Comparison of ENCODE assay signal across 9 cellular contexts in the genomic region with DNA sequence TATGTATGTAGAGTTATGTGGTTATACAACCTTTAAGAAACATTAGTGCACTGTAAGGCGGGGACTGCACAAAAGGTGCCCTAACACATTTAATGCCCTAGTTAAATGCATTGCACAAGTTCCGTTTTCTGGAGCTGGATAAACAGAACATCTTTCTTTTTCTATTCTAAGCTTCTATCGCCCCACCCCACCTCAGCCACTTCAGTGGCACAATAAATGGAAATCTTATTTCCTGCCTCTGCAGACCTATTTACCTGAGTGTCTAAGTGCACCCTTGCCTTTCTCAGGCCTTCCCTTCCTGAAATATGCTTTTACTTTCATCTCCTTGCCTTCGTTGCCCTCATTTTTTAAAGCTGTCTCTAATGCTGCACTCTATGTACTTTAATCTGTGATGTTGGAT.
DNase-seq lines count a peak whose midpoint lies in the region; ATAC-seq and TF ChIP-seq lines count a peak whose summit lies in the region.
"Had no signal": no experiment of that assay in that cellular context is flagged by ENCODE, and none has a peak within 500 bp of the region (broad histone marks: within the 10 kb centered on the region; RNA-seq: fewer than 3 reads in every experiment).

No MANE protein-coding gene starts in this region.

- H3K9me1 ChIP-seq in IMR-90 (ENCODE audit: insufficient read depth, low read length) = peaks cover 34% of the 10 kb centered on the region

- no peak overlapping the region for H3K4me3 ChIP-seq in IMR-90 (ENCODE audit: insufficient read depth, low read depth, low read length)
- peak overlapping the region in 1 of 3 donors; percentile 33 for H3K4me3 ChIP-seq in breast epithelium
- H3K4me3 ChIP-seq in skeletal muscle tissue (ENCODE audit: low read length in 3 of 3) = no peak overlapping the region

- in situ Hi-C loops in IMR-90 (cut with MboI; ENCODE audit: low sequenced_read_pairs) = no loop called here

- dilution Hi-C loops in IMR-90 (cut with HindIII; ENCODE audit: low sequenced_read_pairs, unreplicated experiment) = no loop called here

- H2AK9ac ChIP-seq in IMR-90 (replicated peaks; ENCODE audit: low read depth, low read length, poor library complexity) = no peak overlapping the region

- peak; percentile 42 for ATAC-seq in GM19043 (IDR thresholded peaks at IDR 0.05; ENCODE audit: low read depth, unreplicated experiment)
- ATAC-seq in IMR-90 (ENCODE audit: low read depth) = no peak
- no peak for ATAC-seq in GM21529 (IDR thresholded peaks at IDR 0.05; ENCODE audit: unreplicated experiment)

- H3K36me3 ChIP-seq in IMR-90 (ENCODE audit: control insufficient read depth, insufficient read depth, low read length) (0 out of 2 replicates have a peak, but pooled peaks cover 2% of the 10 kb centered on the region), breast epithelium (no peaks in the 10 kb centered on the region), skeletal muscle tissue (ENCODE audit: control insufficient read depth in 3 of 3, insufficient read depth in 3 of 3, low read length in 3 of 3) (no peaks in the 10 kb centered on the region)

- H3K4ac ChIP-seq in IMR-90 (ENCODE audit: low read depth, low read length) = peak overlapping the region; percentile 85

- peak overlapping the region; percentile 45 for H4K91ac ChIP-seq in IMR-90 (ENCODE audit: insufficient read depth, low read depth, low read length)

- peak overlapping the region; percentile 16; the same call in 1 of the 2 replicates for H3K56ac ChIP-seq in IMR-90 (ENCODE audit: extremely low read depth, insufficient read depth, low read length)

- peak overlapping the region; percentile 95 for H2AK5ac ChIP-seq in IMR-90 (ENCODE audit: low read depth, low read length)

- WGBS in IMR-90 (ENCODE audit: extremely low coverage in 2 of 2, insufficient read length in 1 of 2), 2 experiments = 83% methylated on average over 2 of the region's 4 CpGs; no CpG with 5 or more reads in 1 of the 2 experiments

- H3K9me3 ChIP-seq in IMR-90 (ENCODE audit: control insufficient read depth, insufficient read depth, low read length) = peaks cover 9% of the 10 kb centered on the region
- H3K9me3 ChIP-seq in breast epithelium = peaks cover 0 to 4% of the 10 kb centered on the region in 2 donors
- no peaks in the 10 kb centered on the region for H3K9me3 ChIP-seq in skeletal muscle tissue (ENCODE audit: control insufficient read depth in 3 of 3, low read length in 3 of 3)

- H3K14ac ChIP-seq in IMR-90 (replicated peaks; ENCODE audit: low read depth, low read length) = peak overlapping the region; percentile 85

- CTCF ChIA-PET in IMR-90 (lab: Yijun Ruan, JAX) = interaction anchor here (0.7 kb wide), 2 partner anchors 72 to 420 kb away, joined by 3 read pairs; no protein-coding TSS in a partner anchor

- no peak for TF ChIP-seq RAD21 in IMR-90 (IDR thresholded peaks at IDR 0.05; ENCODE audit: low read length)

- BruUV-seq in IMR-90 (replicated peaks; lab: Mats Ljungman, UMichigan) = no TSS peak

- H3K27ac ChIP-seq in IMR-90 (ENCODE audit: insufficient read depth, low read length) = peak overlapping the region; percentile 38; the same call in 1 of the 2 replicates
- peak overlapping the region; percentile 84 to 86 for H3K27ac ChIP-seq in breast epithelium
- H3K27ac ChIP-seq in skeletal muscle tissue (ENCODE audit: low read depth, low read length) = peak overlapping the region; percentile 16

- TF ChIP-seq CTCF in IMR-90 (conservative IDR thresholded peaks at IDR 0.05; ENCODE audit: low read depth, low read length) (no peak), breast epithelium (IDR thresholded peaks at IDR 0.05) (no peak)

- peak overlapping the region; percentile 69 for H4K5ac ChIP-seq in IMR-90 (ENCODE audit: low read depth, low read length)

- H2BK5ac ChIP-seq in IMR-90 (ENCODE audit: low read depth, low read length, poor library complexity, severe bottlenecking) = peak overlapping the region; percentile 74

- H2BK15ac ChIP-seq in IMR-90 (ENCODE audit: low read depth, low read length) = peak overlapping the region; percentile 63

- peak overlapping the region; percentile 77 for H2BK20ac ChIP-seq in IMR-90 (ENCODE audit: low read depth, low read length)

- H4K20me1 ChIP-seq in IMR-90 (ENCODE audit: insufficient read depth, low read length) = no peaks in the 10 kb centered on the region

- peak overlapping the region; percentile 22 to 87; a peak in 2 of 4 replicates for H4K8ac ChIP-seq in IMR-90 (ENCODE audit: low read depth in 2 of 2, low read length in 2 of 2)

- H3K4me1 ChIP-seq in IMR-90 (ENCODE audit: control insufficient read depth, insufficient read depth, low read length) (peaks cover 37% of the 10 kb centered on the region), breast epithelium (peaks cover 25 to 55% of the 10 kb centered on the region in 2 donors), skeletal muscle tissue (ENCODE audit: control insufficient read depth in 3 of 3, insufficient read depth in 3 of 3, low read length in 3 of 3) (peaks cover 29 to 39% (median 37%) of the 10 kb centered on the region in 3 donors)

- POLR2A ChIA-PET in IMR-90 (lab: Charles Lee; ENCODE audit: unreplicated experiment) = no interaction called here

- DNase-seq in IMR-90 (no peak), breast epithelium (ENCODE audit: low spot score in 2 of 2) (no peak), ecto neural progenitor cell (ENCODE audit: low spot score) (no peak), NCI-H510A (lab: John Stamatoyannopoulos, UW) (no peak), NCI-H524 (lab: John Stamatoyannopoulos, UW) (no peak)
- DNase-seq: H9 had no signal

- H2BK120ac ChIP-seq in IMR-90 (ENCODE audit: low read depth, low read length) = peak overlapping the region; percentile 92

- intact Hi-C loops in IMR-90 (cut with micrococcal nuclease) (no loop called here), breast epithelium (cut with DNase I; ENCODE audit: low total_unique reads) (no loop called here)

- H3K27me3 ChIP-seq in IMR-90 (ENCODE audit: control insufficient read depth, insufficient read depth, low read length) (no peaks in the 10 kb centered on the region), breast epithelium (no peaks in the 10 kb centered on the region), skeletal muscle tissue (ENCODE audit: control insufficient read depth in 3 of 3, insufficient read depth in 3 of 3, low read length in 3 of 3) (no peaks in the 10 kb centered on the region)

- H3K4me2 ChIP-seq in IMR-90 (ENCODE audit: low read depth, low read length) = peak overlapping the region; percentile 24; the same call in 1 of the 2 replicates

- peaks cover 32 to 63% of the 10 kb centered on the region in 2 experiments for H3K79me1 ChIP-seq in IMR-90 (ENCODE audit: low read depth in 1 of 2, low read length in 2 of 2)

- no peak overlapping the region for H3K9ac ChIP-seq in IMR-90 (ENCODE audit: low read depth, low read length)
- no peak overlapping the region for H3K9ac ChIP-seq in skeletal muscle tissue (ENCODE audit: low read depth in 1 of 3, low read length in 3 of 3)

- H2AFZ ChIP-seq in IMR-90 (replicated peaks; ENCODE audit: low read length, poor library complexity) = no peak overlapping the region

- H3K23ac ChIP-seq in IMR-90 (ENCODE audit: low read depth, low read length) = peak overlapping the region; percentile 86

- H3K18ac ChIP-seq in IMR-90 (ENCODE audit: low read depth, low read length) = peak overlapping the region; percentile 59; the same call in 1 of the 2 replicates

- TF ChIP-seq POLR2A in IMR-90 (IDR thresholded peaks at IDR 0.05; ENCODE audit: low read depth, low read length) (no peak), breast epithelium (IDR thresholded peaks at IDR 0.05) (no peak)

TF ChIP-seq in IMR-90, 13 proteins besides CTCF, POLR2A, EP300 and RAD21:
- TF ChIP-seq RFX5 (IDR thresholded peaks at IDR 0.05; ENCODE audit: low read depth, low read length) (no peak), CHD1 (IDR thresholded peaks at IDR 0.05; ENCODE audit: low read depth, low read length) (no peak), SMC3 (IDR thresholded peaks at IDR 0.05; ENCODE audit: low read depth, low read length) (no peak), NFE2L2 (IDR thresholded peaks at IDR 0.05; ENCODE audit: low read depth, low read length) (no peak)
- TF ChIP-seq, protein P1, sequence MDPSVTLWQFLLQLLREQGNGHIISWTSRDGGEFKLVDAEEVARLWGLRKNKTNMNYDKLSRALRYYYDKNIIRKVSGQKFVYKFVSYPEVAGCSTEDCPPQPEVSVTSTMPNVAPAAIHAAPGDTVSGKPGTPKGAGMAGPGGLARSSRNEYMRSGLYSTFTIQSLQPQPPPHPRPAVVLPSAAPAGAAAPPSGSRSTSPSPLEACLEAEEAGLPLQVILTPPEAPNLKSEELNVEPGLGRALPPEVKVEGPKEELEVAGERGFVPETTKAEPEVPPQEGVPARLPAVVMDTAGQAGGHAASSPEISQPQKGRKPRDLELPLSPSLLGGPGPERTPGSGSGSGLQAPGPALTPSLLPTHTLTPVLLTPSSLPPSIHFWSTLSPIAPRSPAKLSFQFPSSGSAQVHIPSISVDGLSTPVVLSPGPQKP (IDR thresholded peaks at IDR 0.05; ENCODE audit: borderline replicate concordance, low read depth, low read length) = no peak
- TF ChIP-seq, protein P2, sequence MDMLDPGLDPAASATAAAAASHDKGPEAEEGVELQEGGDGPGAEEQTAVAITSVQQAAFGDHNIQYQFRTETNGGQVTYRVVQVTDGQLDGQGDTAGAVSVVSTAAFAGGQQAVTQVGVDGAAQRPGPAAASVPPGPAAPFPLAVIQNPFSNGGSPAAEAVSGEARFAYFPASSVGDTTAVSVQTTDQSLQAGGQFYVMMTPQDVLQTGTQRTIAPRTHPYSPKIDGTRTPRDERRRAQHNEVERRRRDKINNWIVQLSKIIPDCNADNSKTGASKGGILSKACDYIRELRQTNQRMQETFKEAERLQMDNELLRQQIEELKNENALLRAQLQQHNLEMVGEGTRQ (IDR thresholded peaks at IDR 0.05; ENCODE audit: low read depth, low read length) = no peak

Comparison
In these comparisons a context has a peak if more than half of its experiments do, and no peak if none do; other contexts are left out.
1. H3K27ac ChIP-seq: peak in every context shown above with its lines; median percentile 85 in breast epithelium; 38 in IMR-90; 16 in skeletal muscle tissue.